13 cellular contexts compared by ENCODE assay signal in genomic region chr14:99822800-99823455, GRCh38. TPM values are rescaled to one million over a fixed set of nuclear protein-coding genes. Genes with fewer than 3 reads are reported as not detected.
"Had no signal": no experiment of that assay in that cellular context is flagged by ENCODE, and none has a peak within 500 bp of the region (broad histone marks: within the 10 kb centered on the region; RNA-seq: fewer than 3 reads in every experiment).

No MANE protein-coding gene starts in this region.

- H3K4me3 ChIP-seq: adrenal gland, body of pancreas, left lung had no signal

- FAIRE-seq: endometrium, islet of Langerhans had no signal

- H3K36me3 ChIP-seq: adrenal gland, left lung had no signal

- H3K9me3 ChIP-seq: adrenal gland, body of pancreas, left lung had no signal

- DNase-seq: activated B cell treated with CpG ODN at 0.5 μM for 24 hours; activated CD4-positive, alpha-beta T cell treated with anti-CD3 and anti-CD28 coated beads, Interleukin-2, amount 10 ng/mL, durations not matched to agents 24 days and 14 days; activated naive CD4-positive, alpha-beta T cell treated with anti-CD3 and anti-CD28 coated beads, Interleukin-2, amount 10 ng/mL, durations not matched to agents 7 days and 5 days; activated T-cell treated with anti-CD3 and anti-CD28 coated beads for 4 hours; body of pancreas; left lung; right cardiac atrium; stimulated activated naive B cell treated with anti-CD40 and anti-IgM and Interleukin-4, amounts not matched to agents 10 μg/mL and 1 μg/mL and 100 μg/mL, for 72 hours; T-helper 17 cell had no signal

- H3K27me3 ChIP-seq: adrenal gland, body of pancreas, left lung had no signal

- ATAC-seq: body of pancreas; esophagus mucosa; left lung; stimulated activated naive B cell treated with anti-CD40 and anti-IgM and Interleukin-4, amounts not matched to agents 10 μg/mL and 1 μg/mL and 100 μg/mL, for 72 hours; T-helper 17 cell had no signal

- H3K27ac ChIP-seq: adrenal gland, body of pancreas, left lung had no signal

- H3K4me1 ChIP-seq: adrenal gland had no signal

RNA-seq across cellular contexts. Expression of gene EML1, which starts 29.7 kb away (rescaled TPM):
- total RNA-seq: activated B cell treated with CpG ODN at 0.5 μM for 24 hours had no signal
